In genomic region chr15:92809064-92809879, GRCh38 we compare ENCODE assay signal across 8 cellular contexts.
DNase-seq lines count a peak whose midpoint lies in the region; ATAC-seq and TF ChIP-seq lines count a peak whose summit lies in the region.

No MANE protein-coding gene starts in this region.

- peaks cover 0 to 2% of the 10 kb centered on the region in 2 donors for H3K36me3 Mint-ChIP-seq in CD14-positive monocyte
- peaks cover 4% of the 10 kb centered on the region for H3K36me3 Mint-ChIP-seq in activated CD4-positive, alpha-beta T cell treated with anti-CD3 and anti-CD28 coated beads, Interleukin-2, amount 10 ng/mL, durations not matched to agents 24 days and 14 days (ENCODE audit: low read depth)

- H3K4me1 ChIP-seq in left lung, result peaks cover 13 to 64% of the 10 kb centered on the region in 2 donors

- H3K27me3 Mint-ChIP-seq in CD14-positive monocyte (ENCODE audit: low read depth in 3 of 3), result peaks cover 0 to 1% (median 0%) of the 10 kb centered on the region in 3 donors
- no peaks in the 10 kb centered on the region for H3K27me3 Mint-ChIP-seq in activated CD4-positive, alpha-beta T cell treated with anti-CD3 and anti-CD28 coated beads, Interleukin-2, amount 10 ng/mL, durations not matched to agents 24 days and 14 days

- intact Hi-C loops in CD14-positive monocyte (cut with micrococcal nuclease) (loop anchor here (2.0 to 5.0 kb wide), 3 partner anchors 73 to 96 kb away; partner anchors contain the start of gene CHD2 (in 1 of the 2)), left lung (cut with DNase I) (loop anchor here in 1 of 2 donors (5.0 kb wide), 1 partner anchor 98 kb away; no protein-coding TSS in a partner anchor)
- intact Hi-C loops in activated CD4-positive, alpha-beta T cell treated with anti-CD3 and anti-CD28 coated beads, Interleukin-2, amount 10 ng/mL, durations not matched to agents 24 days and 14 days (cut with micrococcal nuclease), result loop anchor here (1.0 to 10.0 kb wide), 7 partner anchors 11 to 1426 kb away; partner anchors contain the start of gene MCTP2

- peak; percentile 98 for TF ChIP-seq CTCF in CD14-positive monocyte (IDR thresholded peaks at IDR 0.05)
- peak; percentile 94 for TF ChIP-seq CTCF in coronary artery (IDR thresholded peaks at IDR 0.05)
- TF ChIP-seq CTCF in left lung (IDR thresholded peaks at IDR 0.05), result peak; percentile 97 to 100

- no peaks in the 10 kb centered on the region for H3K27me3 ChIP-seq in left lung

- H3K27ac Mint-ChIP-seq in CD14-positive monocyte, result peak overlapping the region; percentile 98 to 100 (median 99)
- peak overlapping the region; percentile 98 for H3K27ac Mint-ChIP-seq in activated CD4-positive, alpha-beta T cell treated with anti-CD3 and anti-CD28 coated beads, Interleukin-2, amount 10 ng/mL, durations not matched to agents 24 days and 14 days

- peaks cover 53% of the 10 kb centered on the region for H3K4me1 Mint-ChIP-seq in CD14-positive monocyte
- H3K4me1 Mint-ChIP-seq in activated CD4-positive, alpha-beta T cell treated with anti-CD3 and anti-CD28 coated beads, Interleukin-2, amount 10 ng/mL, durations not matched to agents 24 days and 14 days, result peaks cover 45% of the 10 kb centered on the region

- peak; percentile 97 for DNase-seq in CD14-positive monocyte (ENCODE audit: low spot score)
- peak; percentile 99 for DNase-seq in NCI-H524 treated with DMSO at 0.1 percent for 48 hours (lab: John Stamatoyannopoulos, UW)
- DNase-seq in activated CD4-positive, alpha-beta T cell treated with anti-CD3 and anti-CD28 coated beads, Interleukin-2, amount 10 ng/mL, durations not matched to agents 24 days and 14 days, result peak; percentile 100
- DNase-seq in coronary artery (ENCODE audit: low spot score), result peak; percentile 99
- peak; percentile 99 to 100 for DNase-seq in left lung
- peak; percentile 98 for DNase-seq in stimulated activated CD4-positive, alpha-beta T cell treated with anti-CD3 and anti-CD28 coated beads, Interleukin-2, amount 100 ng/mL, for 4 hours (ENCODE audit: low read depth)

- H3K9me3 Mint-ChIP-seq in CD14-positive monocyte, result no peaks in the 10 kb centered on the region
- H3K9me3 Mint-ChIP-seq in activated CD4-positive, alpha-beta T cell treated with anti-CD3 and anti-CD28 coated beads, Interleukin-2, amount 10 ng/mL, durations not matched to agents 24 days and 14 days, result no peaks in the 10 kb centered on the region

- H3K4me3 ChIP-seq in coronary artery (peak overlapping the region; percentile 70), left lung (peak overlapping the region; percentile 42 to 59)

- H3K27ac ChIP-seq in coronary artery (peak overlapping the region; percentile 91 to 98), left lung (peak overlapping the region; percentile 99 to 100)

- peak overlapping the region; percentile 82 to 90 for H3K4me3 Mint-ChIP-seq in CD14-positive monocyte
- peak overlapping the region; percentile 89 for H3K4me3 Mint-ChIP-seq in activated CD4-positive, alpha-beta T cell treated with anti-CD3 and anti-CD28 coated beads, Interleukin-2, amount 10 ng/mL, durations not matched to agents 24 days and 14 days

- H3K9me3 ChIP-seq in left lung, result no peaks in the 10 kb centered on the region

- no peaks in the 10 kb centered on the region for H3K36me3 ChIP-seq in left lung

- ATAC-seq in GM19328 (IDR thresholded peaks at IDR 0.05; ENCODE audit: unreplicated experiment), result peak; percentile 83
- peak; percentile 84 for ATAC-seq in HG03469 (IDR thresholded peaks at IDR 0.05; ENCODE audit: unreplicated experiment)
- peak; percentile 80 for ATAC-seq in left lung

Comparison
In these comparisons a context has a peak if more than half of its experiments do, and no peak if none do; other contexts are left out.
1. Peak in every context shown above with its lines: DNase-seq, ATAC-seq, H3K4me3 ChIP-seq and H3K27ac ChIP-seq.